In the genomic region with DNA sequence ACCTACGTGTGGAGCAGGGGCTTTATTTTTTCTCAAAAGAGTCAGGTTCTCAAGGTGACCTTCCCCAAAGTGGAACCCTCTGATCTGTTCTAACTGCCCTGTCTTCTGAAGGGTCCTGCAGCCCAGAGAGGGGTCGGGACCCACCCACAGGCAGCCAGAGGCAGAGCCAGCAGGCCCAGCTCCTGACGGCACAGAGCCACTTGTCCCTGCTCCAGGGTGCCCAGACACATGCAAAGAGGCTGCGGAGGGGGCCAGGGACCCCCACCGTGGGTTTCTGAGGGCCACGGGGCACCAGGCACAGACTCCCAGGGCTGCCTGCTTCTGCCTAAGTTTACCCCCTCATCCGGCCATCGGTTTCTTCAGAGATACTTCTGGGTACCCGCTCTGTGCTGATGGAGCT, we compare ENCODE assay signal across 27 cellular contexts. TPM values are rescaled to one million over a fixed set of nuclear protein-coding genes. Genes with fewer than 3 reads are reported as not detected.
"Had no signal": no experiment of that assay in that cellular context is flagged by ENCODE, and none has a peak within 500 bp of the region (broad histone marks: within the 10 kb centered on the region; RNA-seq: fewer than 3 reads in every experiment).

No MANE protein-coding gene starts in this region.

- H3K4me1 Mint-ChIP-seq: immature natural killer cell, natural killer cell had no signal

- H3K27me3 ChIP-seq: right atrium auricular region, suprapubic skin, thyroid gland had no signal

- ATAC-seq: left ventricle myocardium superior; lower lobe of right lung; natural killer cell; sciatic nerve; stimulated activated naive CD8-positive, alpha-beta T cell treated with anti-CD3 and anti-CD28 coated beads, Interleukin-15, amount 100 ng/mL, for 72 hours had no signal

- H3K36me3 ChIP-seq: lower lobe of right lung, prostate gland, right atrium auricular region, suprapubic skin, thyroid gland had no signal

- FAIRE-seq: frontal cortex had no signal

- DNase-seq: cortex of kidney; effector CD4-positive, alpha-beta T cell; immature natural killer cell; islet precursor cell; kidney glomerular epithelial cell; left ventricle myocardium superior; lower lobe of right lung; natural killer cell; nucleus accumbens; stimulated activated CD4-positive, alpha-beta T cell treated with anti-CD3 and anti-CD28 coated beads, Interleukin-12 subunit alpha, Interleukin-12 subunit beta, amount 100 ng/mL, for 4 hours; stimulated activated CD4-positive, alpha-beta T cell treated with anti-CD3 and anti-CD28 coated beads, Interleukin-1b, Interleukin-23, amount 100 ng/mL, for 48 hours; stimulated activated CD4-positive, alpha-beta T cell treated with anti-CD3 and anti-CD28 coated beads, Interleukin-4, amount 100 ng/mL, for 1 hour; stimulated activated CD8-positive, alpha-beta memory T cell treated with anti-CD3 and anti-CD28 coated beads, Interleukin-4, amount 100 ng/mL, for 48 hours; stimulated activated naive CD4-positive, alpha-beta T cell; stimulated activated naive CD8-positive, alpha-beta T cell treated with anti-CD3 and anti-CD28 coated beads, Interleukin-15, amount 100 ng/mL, for 72 hours; thyroid gland had no signal

- H3K9me3 ChIP-seq: lower lobe of right lung, prostate gland, right atrium auricular region, suprapubic skin, thyroid gland had no signal

- H3K4me2 ChIP-seq: smooth muscle cell had no signal

- H3K27ac ChIP-seq: lower lobe of right lung, prostate gland, right atrium auricular region, suprapubic skin, thyroid gland had no signal

- H3K4me3 Mint-ChIP-seq: immature natural killer cell; natural killer cell; neural crest cell; stimulated activated naive CD8-positive, alpha-beta T cell treated with anti-CD3 and anti-CD28 coated beads, Interleukin-15, amount 100 ng/mL, for 72 hours; type B pancreatic cell had no signal

- H3K27ac Mint-ChIP-seq: immature natural killer cell, natural killer cell, type B pancreatic cell had no signal

- H3K4me3 ChIP-seq: lower lobe of right lung, prostate gland, right atrium auricular region, smooth muscle cell, suprapubic skin, thyroid gland had no signal

- H3K9me3 Mint-ChIP-seq: immature natural killer cell; natural killer cell; neural crest cell; stimulated activated naive CD8-positive, alpha-beta T cell treated with anti-CD3 and anti-CD28 coated beads, Interleukin-15, amount 100 ng/mL, for 72 hours; type B pancreatic cell had no signal

- H3K27me3 Mint-ChIP-seq: stimulated activated naive CD8-positive, alpha-beta T cell treated with anti-CD3 and anti-CD28 coated beads, Interleukin-15, amount 100 ng/mL, for 72 hours; type B pancreatic cell had no signal

- H3K36me3 Mint-ChIP-seq: immature natural killer cell, natural killer cell, type B pancreatic cell had no signal

- H3K4me1 ChIP-seq: lower lobe of right lung, prostate gland, thyroid gland had no signal

RNA-seq across cellular contexts. Expression of gene FLRT1, which starts 37.1 kb away (rescaled TPM):
- total RNA-seq: dermis microvascular lymphatic vessel endothelial cell, lower lobe of right lung, mesenteric fat pad, mononuclear cell, natural killer cell, suprapubic skin had no signal
- polyA plus RNA-seq: immature natural killer cell had no signal
